1 cellular context compared by ENCODE assay signal in genomic region chr19:33486936-33487793, GRCh38.
TF ChIP-seq lines count a peak whose summit lies in the region.

No MANE protein-coding gene starts in this region.

TF ChIP-seq in H1, 55 proteins besides CTCF, POLR2A, EP300 and RAD21 (continued from another document):
- TF ChIP-seq SIX5 (IDR thresholded peaks at IDR 0.05; ENCODE audit: low read depth, low read length), result no peak
- TF ChIP-seq CHD1 (IDR thresholded peaks at IDR 0.05; ENCODE audit: low read depth, low read length), result no peak
- no peak for TF ChIP-seq SUZ12 (IDR thresholded peaks at IDR 0.05; ENCODE audit: low read length)
- TF ChIP-seq SIRT6 (IDR thresholded peaks at IDR 0.05; ENCODE audit: low read length), result no peak
- TF ChIP-seq BRCA1 (IDR thresholded peaks at IDR 0.05; ENCODE audit: low read depth, low read length), result no peak
- TF ChIP-seq TAF7 (optimal IDR thresholded peaks at IDR 0.05; ENCODE audit: borderline replicate concordance, low read depth, low read length), result no peak
- TF ChIP-seq CTBP2 (IDR thresholded peaks at IDR 0.05; ENCODE audit: borderline replicate concordance, insufficient read depth, insufficient read length, low read length), result no peak
- TF ChIP-seq EGR1 (IDR thresholded peaks at IDR 0.05; ENCODE audit: borderline replicate concordance, low read depth, low read length), result no peak
- TF ChIP-seq POLR2AphosphoS5 (IDR thresholded peaks at IDR 0.05; ENCODE audit: low read depth, low read length), result no peak
- no peak for TF ChIP-seq RBBP5 (IDR thresholded peaks at IDR 0.05; ENCODE audit: borderline replicate concordance, low read depth, low read length)
- TF ChIP-seq TBP (IDR thresholded peaks at IDR 0.05; ENCODE audit: low read depth, low read length), result no peak
- TF ChIP-seq KDM5A (IDR thresholded peaks at IDR 0.05; ENCODE audit: low read length), result no peak
